In genomic region chr2:134253117-134253704, GRCh38 we compare ENCODE assay signal across 11 cellular contexts. TPM values are rescaled to one million over a fixed set of nuclear protein-coding genes. Genes with fewer than 3 reads are reported as not detected.
DNase-seq lines count a peak whose midpoint lies in the region; ATAC-seq, FAIRE-seq and TF ChIP-seq lines count a peak whose summit lies in the region.
"Had no signal": no experiment of that assay in that cellular context is flagged by ENCODE, and none has a peak within 500 bp of the region (broad histone marks: within the 10 kb centered on the region; RNA-seq: fewer than 3 reads in every experiment).

No MANE protein-coding gene starts in this region.

- no peaks in the 10 kb centered on the region for H3K27me3 ChIP-seq in Caco-2 (replicated peaks; ENCODE audit: control insufficient read depth, insufficient read depth, low read length)
- H3K27me3 ChIP-seq: hepatocyte, pancreas had no signal

- TF ChIP-seq CTCF in GM12865 (IDR thresholded peaks at IDR 0.05; ENCODE audit: insufficient read depth, low read depth, low read length, missing control alignments) (no peak), Caco-2 (IDR thresholded peaks at IDR 0.05; ENCODE audit: insufficient read depth in 1 of 2, low read depth in 1 of 2, low read length in 1 of 2, severe bottlenecking in 1 of 2, unreplicated experiment in 1 of 2) (no peak)

- peak; percentile 69 for ATAC-seq in HG02981 (IDR thresholded peaks at IDR 0.05; ENCODE audit: unreplicated experiment)

- POLR2A ChIA-PET in Caco-2 (lab: Charles Lee), result no interaction called here

- FAIRE-seq in GM19239 (lab: Jason Lieb, UNC), result peak; percentile 88
- FAIRE-seq: bronchial epithelial cell, pancreas had no signal

- BruUV-seq in Caco-2 (replicated peaks; lab: Mats Ljungman, UMichigan), result no TSS peak

- intact Hi-C loops in Caco-2 (cut with micrococcal nuclease; ENCODE audit: unreplicated experiment), result no loop called here

- no peak overlapping the region for H3K4me3 ChIP-seq in GM12865 (ENCODE audit: low read depth, low read length)
- no peak overlapping the region for H3K4me3 ChIP-seq in Caco-2 (ENCODE audit: low read depth, low read length)
- H3K4me3 ChIP-seq: hepatocyte, pancreas had no signal

- no peaks in the 10 kb centered on the region for H3K9me3 ChIP-seq in Caco-2
- H3K9me3 ChIP-seq: pancreas had no signal

- no peak overlapping the region for H3K27ac Mint-ChIP-seq in Caco-2 (ENCODE audit: unreplicated experiment)

- no peaks in the 10 kb centered on the region for H3K9me3 Mint-ChIP-seq in Caco-2 (ENCODE audit: unreplicated experiment)

- no peak overlapping the region for H3K4me3 Mint-ChIP-seq in Caco-2 (ENCODE audit: unreplicated experiment)

- no peaks in the 10 kb centered on the region for H3K4me1 Mint-ChIP-seq in Caco-2 (ENCODE audit: low read depth, unreplicated experiment)

- no peaks in the 10 kb centered on the region for H3K27me3 Mint-ChIP-seq in Caco-2 (ENCODE audit: insufficient read depth, unreplicated experiment)

- CTCF ChIA-PET in Caco-2 (lab: Charles Lee), result no interaction called here

- no peaks in the 10 kb centered on the region for H3K4me1 ChIP-seq in Caco-2

- H3K36me3 ChIP-seq in Caco-2 (ENCODE audit: control insufficient read depth, insufficient read depth, low read length), result no peaks in the 10 kb centered on the region
- H3K36me3 ChIP-seq: pancreas had no signal

- DNase-seq in GM12865 (ENCODE audit: low read depth) (peak; percentile 86), GM19239 (ENCODE audit: insufficient read length, low spot score) (no peak), RPMI8226 (peak; percentile 79), Caco-2 (no peak), putamen (ENCODE audit: low spot score) (no peak)
- no peak for DNase-seq in activated effector memory CD4-positive, alpha-beta T cell treated with anti-CD3 and anti-CD28 coated beads, Interleukin-2, amount 50 U/mL, for 16 hours
- no peak for DNase-seq in stimulated activated CD4-positive, alpha-beta T cell treated with anti-CD3 and anti-CD28 coated beads, Interleukin-2, amount 100 ng/mL, for 48 hours

- peaks cover 16% of the 10 kb centered on the region for H3K36me3 Mint-ChIP-seq in Caco-2 (ENCODE audit: insufficient read depth, unreplicated experiment)

RNA-seq across cellular contexts. Expression of gene MGAT5, which starts 0.7 kb away (rescaled TPM):
- 21.7 and 22.1 TPM in 2 replicates for total RNA-seq in Caco-2 (2022)

Comparison
In these comparisons a context has a peak if more than half of its experiments do, and no peak if none do; other contexts are left out.
1. DNase-seq: peak in GM12865 (single experiment) and RPMI8226 (single experiment); none in GM19239 (single experiment), Caco-2 (0 of 2), activated effector memory CD4-positive, alpha-beta T cell treated with anti-CD3 and anti-CD28 coated beads, Interleukin-2, amount 50 U/mL, for 16 hours (single experiment), stimulated activated CD4-positive, alpha-beta T cell treated with anti-CD3 and anti-CD28 coated beads, Interleukin-2, amount 100 ng/mL, for 48 hours (0 of 2) and putamen (single experiment).